Comparison of ENCODE assay signal across 37 cellular contexts in genomic region chr7:117264716-117265115, GRCh38. TPM values are rescaled to one million over a fixed set of nuclear protein-coding genes. Genes with fewer than 3 reads are reported as not detected.
"Had no signal": no experiment of that assay in that cellular context is flagged by ENCODE, and none has a peak within 500 bp of the region (broad histone marks: within the 10 kb centered on the region; RNA-seq: fewer than 3 reads in every experiment).

No MANE protein-coding gene starts in this region.

- H3K4me3 ChIP-seq: MG63 had no signal

- DNase-seq: Karpas-422, Kasumi-1, MG63, MM.1S, MV-4-11, NCI-H1048, NCI-H1092, NCI-H1092 treated with DMSO at 0.1 percent for 48 hours, NCI-H1105, NCI-H1105 treated with DMSO at 0.1 percent for 48 hours, NCI-H1417, NCI-H1417 treated with DMSO at 0.1 percent for 48 hours, NCI-H1436, NCI-H1436 treated with DMSO at 0.1 percent for 48 hours, NCI-H146, NCI-H1694, NCI-H1694 treated with DMSO at 0.1 percent for 48 hours, NCI-H187, NCI-H187 treated with DMSO at 0.1 percent for 48 hours, NCI-H1930, NCI-H2029, NCI-H2029 treated with DMSO at 0.1 percent for 48 hours, NCI-H2081, NCI-H2081 treated with DMSO at 0.1 percent for 48 hours, NCI-H2107, NCI-H2171, NCI-H2171 treated with DMSO at 0.1 percent for 48 hours, NCI-H2227 treated with DMSO at 0.1 percent for 48 hours, NCI-H226, NCI-H345, NCI-H446, NCI-H446 treated with DMSO at 0.1 percent for 48 hours, NCI-H510A, NCI-H510A treated with DMSO at 0.1 percent for 48 hours had no signal

- H3K36me3 ChIP-seq: MG63 had no signal

- H3K27me3 ChIP-seq: MG63 had no signal

- H3K9me3 ChIP-seq: MG63 had no signal

RNA-seq across cellular contexts. Expression of gene WNT2, which starts 58.1 kb away (rescaled TPM):
- total RNA-seq: LHCN-M2, MCF 10A, NCI-H460 had no signal
